Comparison of ENCODE assay signal across 6 cellular contexts in the genomic region with DNA sequence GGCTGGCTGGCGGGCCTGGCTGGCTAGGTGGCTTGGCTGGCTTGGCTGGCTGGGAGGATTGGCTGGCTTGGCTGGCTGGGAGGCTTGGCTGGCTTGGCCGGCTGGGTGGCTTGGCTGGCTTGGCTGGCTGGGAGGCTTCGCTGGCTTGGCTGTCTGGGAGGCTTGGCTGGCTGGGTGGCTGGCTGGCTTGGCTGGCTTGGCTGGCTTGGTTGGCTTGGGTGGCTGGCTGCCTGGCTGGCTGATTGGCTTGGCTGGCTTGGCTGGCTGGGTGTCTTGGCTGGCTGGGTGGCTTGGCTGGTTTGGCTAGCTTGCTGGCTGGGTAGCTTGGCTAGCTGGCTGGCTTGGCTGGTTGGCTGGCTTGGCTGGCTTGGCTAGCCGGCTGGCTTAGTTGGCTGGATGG.
DNase-seq lines count a peak whose midpoint lies in the region; ATAC-seq and TF ChIP-seq lines count a peak whose summit lies in the region.
"Not testable (repeated sequence)": the region's sequence is repeated elsewhere in the genome, so short reads cannot be mapped to it uniquely, and the experiment has no call there.

No MANE protein-coding gene starts in this region.

- not testable (repeated sequence) for H3K4me3 ChIP-seq in Peyer's patch, sigmoid colon, upper lobe of right lung

- 50 to 58% methylated on average over 3 of the region's 4 CpGs for WGBS in sigmoid colon, 2 donors

- TF ChIP-seq CTCF in Peyer's patch (IDR thresholded peaks at IDR 0.05); sigmoid colon (IDR thresholded peaks at IDR 0.05); upper lobe of right lung (IDR thresholded peaks at IDR 0.05): not testable (repeated sequence)

- intact Hi-C loops in Right ventricle myocardium inferior (cut with DNase I); sigmoid colon (cut with DNase I); upper lobe of right lung (cut with DNase I): not testable (repeated sequence)

- not testable (repeated sequence) for H3K27ac ChIP-seq in Peyer's patch, sigmoid colon, upper lobe of right lung

- not testable (repeated sequence) for H3K36me3 ChIP-seq in Peyer's patch, sigmoid colon, upper lobe of right lung

- H3K9me3 ChIP-seq in Peyer's patch, sigmoid colon, upper lobe of right lung: not testable (repeated sequence)

- H3K4me1 ChIP-seq in Peyer's patch, sigmoid colon, upper lobe of right lung: not testable (repeated sequence)

- not testable (repeated sequence) for TF ChIP-seq EP300 in sigmoid colon (IDR thresholded peaks at IDR 0.05)

- DNase-seq in Peyer's patch (peak in 2 of 3 donors; percentile 3 to 39), Right ventricle myocardium inferior (ENCODE audit: missing footprints) (peak; percentile 22), left lobe of liver (ENCODE audit: low spot score) (peak; percentile 18), mucosa of gallbladder (ENCODE audit: low spot score) (peak; percentile 7), sigmoid colon (peak; percentile 48), upper lobe of right lung (peak; percentile 22)

- TF ChIP-seq POLR2A in Peyer's patch (IDR thresholded peaks at IDR 0.05); sigmoid colon (IDR thresholded peaks at IDR 0.05): not testable (repeated sequence)

- not testable (repeated sequence) for ATAC-seq in Right ventricle myocardium inferior, left lobe of liver, upper lobe of right lung

- not testable (repeated sequence) for H3K27me3 ChIP-seq in Peyer's patch, sigmoid colon, upper lobe of right lung
